25 cellular contexts compared by ENCODE assay signal in the genomic region with DNA sequence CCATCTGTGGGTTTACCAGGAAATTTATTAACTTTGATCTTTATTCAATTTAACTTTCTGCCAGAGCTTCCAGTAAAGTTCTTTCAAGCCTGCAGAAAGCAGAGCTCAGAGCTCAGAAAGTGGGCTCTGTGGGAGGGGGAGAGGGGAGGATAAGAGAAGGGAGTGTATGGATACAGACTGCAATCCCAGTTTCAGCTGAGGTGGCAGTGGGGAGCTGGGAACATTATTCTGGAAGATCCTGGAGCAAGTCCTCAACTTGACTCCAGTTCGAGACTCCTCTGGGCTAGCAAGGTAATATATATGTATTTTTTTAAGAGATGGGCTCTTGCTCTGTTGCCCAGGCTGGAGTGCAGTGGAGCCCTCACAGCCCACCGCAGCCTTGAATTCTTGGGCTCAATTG.
A peak's percentile ranks its signal among the peaks of the same experiment; 100 is the strongest.
DNase-seq lines count a peak whose midpoint lies in the region; TF ChIP-seq lines count a peak whose summit lies in the region.
"Had no signal": no experiment of that assay in that cellular context is flagged by ENCODE, and none has a peak within 500 bp of the region (broad histone marks: within the 10 kb centered on the region; RNA-seq: fewer than 3 reads in every experiment).

No MANE protein-coding gene starts in this region.

- TF ChIP-seq CTCF in progenitor cell of endocrine pancreas (IDR thresholded peaks at IDR 0.05; ENCODE audit: unreplicated experiment) (no peak), OCI-LY7 (conservative IDR thresholded peaks at IDR 0.05; ENCODE audit: low read length) (no peak)

- H3K4me3 ChIP-seq in OCI-LY7 (ENCODE audit: low read depth, low read length, poor library complexity, severe bottlenecking) = no peak overlapping the region
- H3K4me3 ChIP-seq: adrenal gland, cardiac muscle cell, GM12878, spleen had no signal

- H4K20me1 ChIP-seq in OCI-LY7 (ENCODE audit: insufficient read depth, low read length) = no peaks in the 10 kb centered on the region; the same call in 1 of the 2 replicates

- H3K4me2 ChIP-seq in OCI-LY7 (ENCODE audit: low read length) = no peak overlapping the region

- CTCF ChIA-PET in OCI-LY7 (lab: Charles Lee; ENCODE audit: unreplicated experiment) = no interaction called here

- H3K4me1 Mint-ChIP-seq in progenitor cell of endocrine pancreas (ENCODE audit: low read depth) = peaks cover 9% of the 10 kb centered on the region

- no peaks in the 10 kb centered on the region for H3K36me3 Mint-ChIP-seq in progenitor cell of endocrine pancreas (ENCODE audit: insufficient read depth)
- H3K36me3 Mint-ChIP-seq: immature natural killer cell, T-cell had no signal

- no peak overlapping the region for H3K27ac Mint-ChIP-seq in progenitor cell of endocrine pancreas
- H3K27ac Mint-ChIP-seq: immature natural killer cell, T-cell had no signal

- no peaks in the 10 kb centered on the region for H3K9me3 ChIP-seq in OCI-LY7 (ENCODE audit: low read length)
- H3K9me3 ChIP-seq: adrenal gland, spleen had no signal

- H3K27ac ChIP-seq in OCI-LY7 (ENCODE audit: low read depth, low read length, poor library complexity, severe bottlenecking) = no peak overlapping the region
- H3K27ac ChIP-seq: adrenal gland, cardiac muscle cell had no signal

- H3K79me2 ChIP-seq in OCI-LY7 (ENCODE audit: insufficient read depth, low read depth, low read length) = no peaks in the 10 kb centered on the region

- H3K9me3 Mint-ChIP-seq in progenitor cell of endocrine pancreas (ENCODE audit: low read depth) = no peaks in the 10 kb centered on the region
- H3K9me3 Mint-ChIP-seq: immature natural killer cell, T-cell had no signal

- H3K27me3 Mint-ChIP-seq in progenitor cell of endocrine pancreas = peaks cover 8% of the 10 kb centered on the region

- H3K9me2 ChIP-seq in OCI-LY7 (ENCODE audit: insufficient read depth, low read length) = no peaks in the 10 kb centered on the region

- peak; percentile 15 for DNase-seq in NCI-H82 (lab: John Stamatoyannopoulos, UW)
- DNase-seq in NCI-H82 treated with DMSO at 0.1 percent for 48 hours (lab: John Stamatoyannopoulos, UW; ENCODE audit: unreplicated experiment) = no peak
- peak; percentile 75 to 79 for DNase-seq in Kasumi-1 (lab: John Stamatoyannopoulos, UW)
- peak; percentile 42 for DNase-seq in SKM-1 treated with dmso at 0.1 percent for 144 hours (lab: John Stamatoyannopoulos, UW; ENCODE audit: unreplicated experiment)
- DNase-seq in iPS-NIHi7 (ENCODE audit: extremely low spot score) = peak; percentile 26
- no peak for DNase-seq in progenitor cell of endocrine pancreas (ENCODE audit: low spot score, unreplicated experiment)
- no peak for DNase-seq in NCI-H2171 (lab: John Stamatoyannopoulos, UW)
- DNase-seq in OCI-LY7 (ENCODE audit: low spot score) = no peak
- DNase-seq: 8988T; activated CD4-positive, alpha-beta T cell treated with anti-CD3 and anti-CD28 coated beads, Interleukin-2, amount 50 U/mL, for 1 hour; activated CD8-positive, alpha-beta memory T cell treated with anti-CD3 and anti-CD28 coated beads, Interleukin-2, amount 50 U/mL, for 48 hours; activated effector memory CD4-positive, alpha-beta T cell treated with anti-CD3 and anti-CD28 coated beads, Interleukin-2, amount 50 U/mL, for 16 hours; adrenal gland; C1 segment of cervical spinal cord; GF-D8; glutamatergic neuron; immature natural killer cell; KBM-7; left ventricle myocardium superior; NCI-H1105; NCI-H2107; spleen; T-cell had no signal

- POLR2A ChIA-PET in OCI-LY7 (lab: Charles Lee) = interaction anchor here (1.4 kb wide), 1 partner anchor 109 kb away, joined by 4 read pairs; a partner anchor contains a TSS

- H2AFZ ChIP-seq in OCI-LY7 (ENCODE audit: low read length) = no peak overlapping the region

- BruUV-seq in OCI-LY7 (replicated peaks; lab: Mats Ljungman, UMichigan) = no TSS peak

- intact Hi-C loops in OCI-LY7 (cut with micrococcal nuclease; ENCODE audit: unreplicated experiment) = no loop called here

- H3K4me3 Mint-ChIP-seq in progenitor cell of endocrine pancreas (ENCODE audit: low read depth) = no peak overlapping the region
- H3K4me3 Mint-ChIP-seq: immature natural killer cell had no signal

- no peaks in the 10 kb centered on the region for H3K36me3 ChIP-seq in OCI-LY7 (ENCODE audit: insufficient read depth, low read length)
- H3K36me3 ChIP-seq: adrenal gland, cardiac muscle cell, spleen had no signal

- no peaks in the 10 kb centered on the region for H3K4me1 ChIP-seq in OCI-LY7 (ENCODE audit: insufficient read depth, low read length, poor library complexity, severe bottlenecking)

Comparison
In these comparisons a context has a peak if more than half of its experiments do, and no peak if none do; other contexts are left out.
1. DNase-seq: peak in NCI-H82 (single experiment), Kasumi-1 (2 of 2), SKM-1 treated with dmso at 0.1 percent for 144 hours (single experiment) and iPS-NIHi7 (single experiment); none in NCI-H82 treated with DMSO at 0.1 percent for 48 hours (single experiment), progenitor cell of endocrine pancreas (single experiment), NCI-H2171 (single experiment) and OCI-LY7 (single experiment).